ENCODE assay signal across 8 cellular contexts in the genomic region with DNA sequence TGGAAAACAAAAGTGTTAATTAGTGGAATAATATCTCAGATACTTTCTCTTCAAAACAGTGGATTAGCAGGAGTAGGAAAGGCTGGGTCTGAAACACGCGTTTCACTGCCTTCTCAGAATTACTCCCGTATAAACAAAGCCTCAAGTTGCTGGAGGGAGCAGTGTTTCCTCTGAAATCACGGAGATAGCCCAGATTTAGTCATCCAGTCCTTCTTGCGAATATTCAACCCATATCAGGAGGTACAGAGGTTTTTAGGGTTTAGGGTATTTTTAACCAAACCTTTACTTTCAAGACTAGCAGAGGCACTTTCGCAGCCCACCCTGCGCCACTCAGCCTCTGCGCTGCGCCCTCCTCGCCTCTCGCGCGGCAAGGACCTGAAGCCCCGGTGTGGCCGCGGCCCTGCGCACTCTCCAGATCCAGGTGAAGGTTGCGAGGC. TPM values are rescaled to one million over a fixed set of nuclear protein-coding genes. Genes with fewer than 3 reads are reported as not detected.
A peak's percentile ranks its signal among the peaks of the same experiment; 100 is the strongest.
DNase-seq lines count a peak whose midpoint lies in the region; ATAC-seq and TF ChIP-seq lines count a peak whose summit lies in the region.

No MANE protein-coding gene starts in this region.

- H3K27me3 ChIP-seq in mammary epithelial cell (ENCODE audit: insufficient read depth, low read length) = no peaks in the 10 kb centered on the region
- no peaks in the 10 kb centered on the region for H3K27me3 ChIP-seq in kidney epithelial cell (ENCODE audit: control insufficient read depth, insufficient read depth, low read length)

- H3K36me3 Mint-ChIP-seq in stimulated activated memory B cell treated with anti-CD40 and anti-IgM and Interleukin-4, amounts not matched to agents 10 μg/mL and 1 μg/mL and 100 μg/mL, for 72 hours = no peaks in the 10 kb centered on the region

- peak overlapping the region; percentile 100 for H3K4me2 ChIP-seq in mammary epithelial cell (ENCODE audit: insufficient read depth, low read depth, low read length)

- peaks cover 31% of the 10 kb centered on the region for H3K4me1 Mint-ChIP-seq in stimulated activated memory B cell treated with anti-CD40 and anti-IgM and Interleukin-4, amounts not matched to agents 10 μg/mL and 1 μg/mL and 100 μg/mL, for 72 hours

- no peaks in the 10 kb centered on the region for H3K9me3 Mint-ChIP-seq in stimulated activated memory B cell treated with anti-CD40 and anti-IgM and Interleukin-4, amounts not matched to agents 10 μg/mL and 1 μg/mL and 100 μg/mL, for 72 hours

- peak overlapping the region; percentile 84 for H3K27ac ChIP-seq in mammary epithelial cell (ENCODE audit: insufficient read depth, low read depth, low read length)

- H3K79me2 ChIP-seq in mammary epithelial cell (ENCODE audit: insufficient read depth, low read length) = peaks cover 34% of the 10 kb centered on the region

- ATAC-seq in stimulated activated memory B cell treated with anti-CD40 and anti-IgM and Interleukin-4, amounts not matched to agents 10 μg/mL and 1 μg/mL and 100 μg/mL, for 72 hours = no peak
- ATAC-seq in HG02970 (IDR thresholded peaks at IDR 0.05; ENCODE audit: low FRiP score, unreplicated experiment) (no peak), HG02973 (IDR thresholded peaks at IDR 0.05; ENCODE audit: unreplicated experiment) (no peak)

- no TSS peak for BruUV-seq in mammary epithelial cell (replicated peaks; lab: Mats Ljungman, UMichigan)

- H3K27me3 Mint-ChIP-seq in stimulated activated memory B cell treated with anti-CD40 and anti-IgM and Interleukin-4, amounts not matched to agents 10 μg/mL and 1 μg/mL and 100 μg/mL, for 72 hours = no peaks in the 10 kb centered on the region

- TF ChIP-seq CTCF in GM12865 (IDR thresholded peaks at IDR 0.05; ENCODE audit: insufficient read depth, low read depth, low read length, missing control alignments) (no peak), mammary epithelial cell (conservative IDR thresholded peaks at IDR 0.05 in 1 of 2, IDR thresholded peaks at IDR 0.05 in 1 of 2; ENCODE audit: extremely low read depth in 1 of 2, insufficient read depth in 1 of 2, low read depth in 1 of 2, low read length in 2 of 2) (no peak), kidney epithelial cell (IDR thresholded peaks at IDR 0.05; ENCODE audit: insufficient read depth, low read length, poor library complexity, severe bottlenecking) (no peak)

- CTCF ChIA-PET in mammary epithelial cell (lab: Charles Lee; ENCODE audit: low non-redundant PET) = interaction anchor here (0.7 to 1.3 kb wide), 3 partner anchors 209 to 863 kb away, joined by 6 to 16 read pairs (median 7); no protein-coding TSS in a partner anchor

- 0% methylated on average over 5 of the region's 18 CpGs for WGBS in mammary epithelial cell (ENCODE audit: low coverage, missing lambda C conversion rate)

- H3K4me3 ChIP-seq in GM12865 (ENCODE audit: low read depth, low read length) (peak overlapping the region; percentile 70), mammary epithelial cell (replicated peaks in 1 of 3; ENCODE audit: insufficient read depth in 1 of 3, low read depth in 2 of 3, low read length in 3 of 3) (peak overlapping the region; percentile 82 to 90 (median 86)), kidney epithelial cell (ENCODE audit: low read depth, low read length) (peak overlapping the region; percentile 83)

- H4K20me1 ChIP-seq in mammary epithelial cell (ENCODE audit: insufficient read depth, low read length) = no peaks in the 10 kb centered on the region

- in situ Hi-C loops in mammary epithelial cell (cut with MboI; ENCODE audit: low sequenced_read_pairs in 2 of 2) = loop anchor here in 1 of 2 donors (10.0 kb wide), 1 partner anchor 240 kb away; no protein-coding TSS in a partner anchor

- no peaks in the 10 kb centered on the region for H3K9me3 ChIP-seq in mammary epithelial cell (replicated peaks; ENCODE audit: insufficient read depth, low read length)

- peak overlapping the region; percentile 68 for H3K27ac Mint-ChIP-seq in stimulated activated memory B cell treated with anti-CD40 and anti-IgM and Interleukin-4, amounts not matched to agents 10 μg/mL and 1 μg/mL and 100 μg/mL, for 72 hours

- H3K4me3 Mint-ChIP-seq in stimulated activated memory B cell treated with anti-CD40 and anti-IgM and Interleukin-4, amounts not matched to agents 10 μg/mL and 1 μg/mL and 100 μg/mL, for 72 hours = peak overlapping the region; percentile 85

- intact Hi-C loops in mammary epithelial cell (cut with micrococcal nuclease) = loop anchor here (1.0 to 10.0 kb wide), 8 partner anchors 56 to 420 kb away; a partner anchor contains a TSS

- DNase-seq in 8988T (peak; percentile 35), GM12865 (ENCODE audit: low read depth) (no peak), NCI-H2227 treated with DMSO at 0.1 percent for 48 hours (lab: John Stamatoyannopoulos, UW) (peak; percentile 45), mammary epithelial cell (peak; percentile 68), kidney epithelial cell (ENCODE audit: low read depth) (no peak)

- peaks cover under 1% of the 10 kb centered on the region for H3K36me3 ChIP-seq in mammary epithelial cell (ENCODE audit: insufficient read depth, low read length)
- no peaks in the 10 kb centered on the region for H3K36me3 ChIP-seq in kidney epithelial cell (ENCODE audit: control insufficient read depth, insufficient read depth, low read length)

- peak overlapping the region; percentile 84 for H2AFZ ChIP-seq in mammary epithelial cell (ENCODE audit: low read depth, low read length)

- dilution Hi-C loops in mammary epithelial cell (cut with HindIII; ENCODE audit: low sequenced_read_pairs) = loop anchor here (5.0 kb wide), 1 partner anchor 122 kb away; no protein-coding TSS in a partner anchor

- peak overlapping the region; percentile 86 for H3K9ac ChIP-seq in mammary epithelial cell (ENCODE audit: insufficient read depth, low read length)

- peaks cover 26% of the 10 kb centered on the region for H3K4me1 ChIP-seq in mammary epithelial cell (ENCODE audit: insufficient read depth, low read length)

RNA-seq across cellular contexts. Expression of a gene that starts 2.1 kb away (rescaled TPM):
- total RNA-seq in mammary epithelial cell = 10 to 100 TPM; 42.0 to 48.8 TPM
- 5.6 TPM for polyA plus RNA-seq in mammary epithelial cell
- polyA minus RNA-seq in mammary epithelial cell = 61.9 TPM
- 14.5 and 20.5 TPM in 2 replicates for total RNA-seq in kidney epithelial cell

RNA-seq across cellular contexts. Expression of a gene that starts 55.1 kb away (rescaled TPM):
- total RNA-seq in mammary epithelial cell = 10 to 100 TPM; 14.3 to 16.4 TPM
- 6.7 TPM for polyA plus RNA-seq in mammary epithelial cell
- not detected for polyA minus RNA-seq in mammary epithelial cell
- 13.4 and 15.4 TPM in 2 replicates for total RNA-seq in kidney epithelial cell

Comparison
In these comparisons a context has a peak if more than half of its experiments do, and no peak if none do; other contexts are left out.
1. DNase-seq: peak in 8988T (single experiment), NCI-H2227 treated with DMSO at 0.1 percent for 48 hours (single experiment) and mammary epithelial cell (single experiment); none in GM12865 (single experiment) and kidney epithelial cell (single experiment).
2. Peak in every context shown above with its lines, with median percentiles within 50 percentile points of each other: H3K4me3 ChIP-seq.